Comparison of ENCODE assay signal across 9 cellular contexts in genomic region chrX:40474205-40474626, GRCh38.
DNase-seq lines count a peak whose midpoint lies in the region; ATAC-seq and TF ChIP-seq lines count a peak whose summit lies in the region.
"Had no signal": no experiment of that assay in that cellular context is flagged by ENCODE, and none has a peak within 500 bp of the region (broad histone marks: within the 10 kb centered on the region; RNA-seq: fewer than 3 reads in every experiment).

No MANE protein-coding gene starts in this region.

- intact Hi-C loops in prostate gland (cut with DNase I) = no loop called here

- no peak overlapping the region for H3K4me3 ChIP-seq in GM23248
- H3K4me3 ChIP-seq in esophagus (ENCODE audit: low read depth in 1 of 2, low read length in 2 of 2) = no peak overlapping the region
- H3K4me3 ChIP-seq in prostate gland = no peak overlapping the region

- no peak overlapping the region for H3K4me2 ChIP-seq in GM23248 (ENCODE audit: unreplicated experiment)

- H3K4me1 Mint-ChIP-seq in activated naive CD4-positive, alpha-beta T cell treated with anti-CD3 and anti-CD28 coated beads, Interleukin-2, amount 10 ng/mL, durations not matched to agents 7 days and 5 days = peaks cover 30% of the 10 kb centered on the region

- no peaks in the 10 kb centered on the region for H3K9me2 ChIP-seq in GM23248 (ENCODE audit: insufficient read depth)

- no peak overlapping the region for H3K4me3 Mint-ChIP-seq in activated naive CD4-positive, alpha-beta T cell treated with anti-CD3 and anti-CD28 coated beads, Interleukin-2, amount 10 ng/mL, durations not matched to agents 7 days and 5 days
- H3K4me3 Mint-ChIP-seq: activated naive CD4-positive, alpha-beta T cell treated with anti-CD3 and anti-CD28 coated beads, Interleukin-2, amount 50 U/mL, for 24 hours had no signal

- no peak overlapping the region for H2AFZ ChIP-seq in GM23248

- H3K9me3 Mint-ChIP-seq in activated naive CD4-positive, alpha-beta T cell treated with anti-CD3 and anti-CD28 coated beads, Interleukin-2, amount 10 ng/mL, durations not matched to agents 7 days and 5 days = no peaks in the 10 kb centered on the region
- H3K9me3 Mint-ChIP-seq: activated naive CD4-positive, alpha-beta T cell treated with anti-CD3 and anti-CD28 coated beads, Interleukin-2, amount 50 U/mL, for 24 hours had no signal

- CTCF ChIA-PET in activated naive CD4-positive, alpha-beta T cell treated with anti-CD3 and anti-CD28 coated beads, Interleukin-2, amount 10 ng/mL, durations not matched to agents 7 days and 5 days (lab: Charles Lee) = no interaction called here

- in situ Hi-C loops in GM23248 (cut with MboI) = no loop called here

- DNase-seq in GM23248 (peak; percentile 28), NCI-H446 treated with DMSO at 0.1 percent for 48 hours (lab: John Stamatoyannopoulos, UW) (peak; percentile 3), prostate gland (ENCODE audit: low spot score) (peak; percentile 7), OCI-M2 (lab: John Stamatoyannopoulos, UW; ENCODE audit: unreplicated experiment) (no peak), Kasumi-1 (lab: John Stamatoyannopoulos, UW) (no peak)
- no peak for DNase-seq in activated naive CD4-positive, alpha-beta T cell treated with anti-CD3 and anti-CD28 coated beads, Interleukin-2, amount 10 ng/mL, durations not matched to agents 7 days and 5 days

- no peak overlapping the region for H3K27ac ChIP-seq in GM23248
- peak overlapping the region; percentile 31 to 71 for H3K27ac ChIP-seq in esophagus (ENCODE audit: low read depth in 2 of 2, low read length in 1 of 2)
- peak overlapping the region; percentile 73 to 75 for H3K27ac ChIP-seq in prostate gland

- H3K27me3 ChIP-seq in GM23248 (replicated peaks; ENCODE audit: insufficient read depth) = no peaks in the 10 kb centered on the region
- peaks cover 0 to 6% of the 10 kb centered on the region in 2 donors for H3K27me3 ChIP-seq in esophagus (ENCODE audit: control insufficient read depth in 1 of 2, insufficient read depth in 2 of 2, low read length in 2 of 2)
- no peaks in the 10 kb centered on the region for H3K27me3 ChIP-seq in prostate gland (replicated peaks; ENCODE audit: insufficient read depth)

- H3K79me2 ChIP-seq in GM23248 (ENCODE audit: insufficient read depth) = no peaks in the 10 kb centered on the region

- no peaks in the 10 kb centered on the region for H3F3A ChIP-seq in GM23248 (ENCODE audit: insufficient read depth)

- H4K20me1 ChIP-seq in GM23248 (ENCODE audit: insufficient read depth) = no peaks in the 10 kb centered on the region

- H3K27me3 Mint-ChIP-seq in activated naive CD4-positive, alpha-beta T cell treated with anti-CD3 and anti-CD28 coated beads, Interleukin-2, amount 10 ng/mL, durations not matched to agents 7 days and 5 days = peaks cover 19% of the 10 kb centered on the region
- H3K27me3 Mint-ChIP-seq: activated naive CD4-positive, alpha-beta T cell treated with anti-CD3 and anti-CD28 coated beads, Interleukin-2, amount 50 U/mL, for 24 hours had no signal

- no peak for TF ChIP-seq POLR2A in prostate gland (IDR thresholded peaks at IDR 0.05)

- H3K4me1 ChIP-seq in GM23248 (ENCODE audit: insufficient read depth) = no peaks in the 10 kb centered on the region
- H3K4me1 ChIP-seq in esophagus (ENCODE audit: control insufficient read depth in 2 of 2, insufficient read depth in 2 of 2, low read length in 1 of 2) = peaks cover 0 to 2% of the 10 kb centered on the region in 2 donors
- H3K4me1 ChIP-seq in prostate gland (replicated peaks) = no peaks in the 10 kb centered on the region

- no peaks in the 10 kb centered on the region for H3K36me3 Mint-ChIP-seq in activated naive CD4-positive, alpha-beta T cell treated with anti-CD3 and anti-CD28 coated beads, Interleukin-2, amount 10 ng/mL, durations not matched to agents 7 days and 5 days
- H3K36me3 Mint-ChIP-seq: activated naive CD4-positive, alpha-beta T cell treated with anti-CD3 and anti-CD28 coated beads, Interleukin-2, amount 50 U/mL, for 24 hours had no signal

- H3K36me3 ChIP-seq in GM23248 (ENCODE audit: low read depth) (no peaks in the 10 kb centered on the region), esophagus (ENCODE audit: control insufficient read depth in 2 of 2, insufficient read depth in 2 of 2, low read length in 1 of 2) (no peaks in the 10 kb centered on the region), prostate gland (no peaks in the 10 kb centered on the region)

- ATAC-seq in GM21786 (IDR thresholded peaks at IDR 0.05; ENCODE audit: unreplicated experiment) = no peak

- H3K9me3 ChIP-seq in GM23248 (ENCODE audit: low read depth) = no peaks in the 10 kb centered on the region
- peaks cover 0 to 3% of the 10 kb centered on the region in 2 donors for H3K9me3 ChIP-seq in esophagus (ENCODE audit: control insufficient read depth in 2 of 2, insufficient read depth in 1 of 2, low read depth in 1 of 2, low read length in 1 of 2)
- no peaks in the 10 kb centered on the region for H3K9me3 ChIP-seq in prostate gland

- no peak overlapping the region for H3K9ac ChIP-seq in GM23248

- 7 to 10% methylated on average over 3 to 13 of the region's 14 CpGs for WGBS in GM23248 (ENCODE audit: low coverage in 1 of 2, low lambda C conversion rate in 2 of 2, missing lambda C conversion rate in 2 of 2), 2 experiments
- WGBS in esophagus, 2 donors = 20 to 25% methylated on average over 13 to 14 of the region's 14 CpGs
- WGBS in prostate gland = 9% methylated on average over 4 of the region's 14 CpGs

- TF ChIP-seq CTCF in prostate gland (IDR thresholded peaks at IDR 0.05) = no peak

- H3K27ac Mint-ChIP-seq in activated naive CD4-positive, alpha-beta T cell treated with anti-CD3 and anti-CD28 coated beads, Interleukin-2, amount 10 ng/mL, durations not matched to agents 7 days and 5 days = no peak overlapping the region
- H3K27ac Mint-ChIP-seq: activated naive CD4-positive, alpha-beta T cell treated with anti-CD3 and anti-CD28 coated beads, Interleukin-2, amount 50 U/mL, for 24 hours had no signal

Comparison
In these comparisons a context has a peak if more than half of its experiments do, and no peak if none do; other contexts are left out.
1. DNase-seq: peak in GM23248 (single experiment), NCI-H446 treated with DMSO at 0.1 percent for 48 hours (single experiment) and prostate gland (single experiment); none in OCI-M2 (single experiment), activated naive CD4-positive, alpha-beta T cell treated with anti-CD3 and anti-CD28 coated beads, Interleukin-2, amount 10 ng/mL, durations not matched to agents 7 days and 5 days (single experiment) and Kasumi-1 (0 of 2).